3 cellular contexts compared by ENCODE assay signal in genomic region chr2:222891890-222892289, GRCh38.
TF ChIP-seq lines count a peak whose summit lies in the region.

No MANE protein-coding gene starts in this region.

TF ChIP-seq in SK-N-SH, 30 proteins besides CTCF, POLR2A, EP300 and RAD21 (continued from another document and continues in another):
- TF ChIP-seq, protein P1, sequence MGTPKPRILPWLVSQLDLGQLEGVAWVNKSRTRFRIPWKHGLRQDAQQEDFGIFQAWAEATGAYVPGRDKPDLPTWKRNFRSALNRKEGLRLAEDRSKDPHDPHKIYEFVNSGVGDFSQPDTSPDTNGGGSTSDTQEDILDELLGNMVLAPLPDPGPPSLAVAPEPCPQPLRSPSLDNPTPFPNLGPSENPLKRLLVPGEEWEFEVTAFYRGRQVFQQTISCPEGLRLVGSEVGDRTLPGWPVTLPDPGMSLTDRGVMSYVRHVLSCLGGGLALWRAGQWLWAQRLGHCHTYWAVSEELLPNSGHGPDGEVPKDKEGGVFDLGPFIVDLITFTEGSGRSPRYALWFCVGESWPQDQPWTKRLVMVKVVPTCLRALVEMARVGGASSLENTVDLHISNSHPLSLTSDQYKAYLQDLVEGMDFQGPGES (IDR thresholded peaks at IDR 0.05; ENCODE audit: low read depth, low read length) = no peak
- TF ChIP-seq REST (IDR thresholded peaks at IDR 0.05; ENCODE audit: low read depth, low read length) = no peak
- TF ChIP-seq RFX5 (IDR thresholded peaks at IDR 0.05; ENCODE audit: low read length) = no peak
- no peak for TF ChIP-seq JUND (IDR thresholded peaks at IDR 0.05)
- TF ChIP-seq SMC3 (IDR thresholded peaks at IDR 0.05; ENCODE audit: low read depth, low read length) = no peak
- TF ChIP-seq ZBTB33 (IDR thresholded peaks at IDR 0.05; ENCODE audit: borderline replicate concordance, low read depth) = no peak
- TF ChIP-seq FOSL2 (IDR thresholded peaks at IDR 0.05; ENCODE audit: borderline replicate concordance, low read depth) = no peak
- TF ChIP-seq, protein P2, sequence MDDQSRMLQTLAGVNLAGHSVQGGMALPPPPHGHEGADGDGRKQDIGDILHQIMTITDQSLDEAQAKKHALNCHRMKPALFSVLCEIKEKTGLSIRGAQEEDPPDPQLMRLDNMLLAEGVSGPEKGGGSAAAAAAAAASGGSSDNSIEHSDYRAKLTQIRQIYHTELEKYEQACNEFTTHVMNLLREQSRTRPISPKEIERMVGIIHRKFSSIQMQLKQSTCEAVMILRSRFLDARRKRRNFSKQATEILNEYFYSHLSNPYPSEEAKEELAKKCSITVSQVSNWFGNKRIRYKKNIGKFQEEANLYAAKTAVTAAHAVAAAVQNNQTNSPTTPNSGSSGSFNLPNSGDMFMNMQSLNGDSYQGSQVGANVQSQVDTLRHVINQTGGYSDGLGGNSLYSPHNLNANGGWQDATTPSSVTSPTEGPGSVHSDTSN (IDR thresholded peaks at IDR 0.05) = no peak

TF ChIP-seq in SK-N-SH treated with all-trans-retinoic acid at 6 μM for 48 hours, 23 proteins besides CTCF, POLR2A, EP300 and RAD21 (continued from another document):
- TF ChIP-seq, protein P3, sequence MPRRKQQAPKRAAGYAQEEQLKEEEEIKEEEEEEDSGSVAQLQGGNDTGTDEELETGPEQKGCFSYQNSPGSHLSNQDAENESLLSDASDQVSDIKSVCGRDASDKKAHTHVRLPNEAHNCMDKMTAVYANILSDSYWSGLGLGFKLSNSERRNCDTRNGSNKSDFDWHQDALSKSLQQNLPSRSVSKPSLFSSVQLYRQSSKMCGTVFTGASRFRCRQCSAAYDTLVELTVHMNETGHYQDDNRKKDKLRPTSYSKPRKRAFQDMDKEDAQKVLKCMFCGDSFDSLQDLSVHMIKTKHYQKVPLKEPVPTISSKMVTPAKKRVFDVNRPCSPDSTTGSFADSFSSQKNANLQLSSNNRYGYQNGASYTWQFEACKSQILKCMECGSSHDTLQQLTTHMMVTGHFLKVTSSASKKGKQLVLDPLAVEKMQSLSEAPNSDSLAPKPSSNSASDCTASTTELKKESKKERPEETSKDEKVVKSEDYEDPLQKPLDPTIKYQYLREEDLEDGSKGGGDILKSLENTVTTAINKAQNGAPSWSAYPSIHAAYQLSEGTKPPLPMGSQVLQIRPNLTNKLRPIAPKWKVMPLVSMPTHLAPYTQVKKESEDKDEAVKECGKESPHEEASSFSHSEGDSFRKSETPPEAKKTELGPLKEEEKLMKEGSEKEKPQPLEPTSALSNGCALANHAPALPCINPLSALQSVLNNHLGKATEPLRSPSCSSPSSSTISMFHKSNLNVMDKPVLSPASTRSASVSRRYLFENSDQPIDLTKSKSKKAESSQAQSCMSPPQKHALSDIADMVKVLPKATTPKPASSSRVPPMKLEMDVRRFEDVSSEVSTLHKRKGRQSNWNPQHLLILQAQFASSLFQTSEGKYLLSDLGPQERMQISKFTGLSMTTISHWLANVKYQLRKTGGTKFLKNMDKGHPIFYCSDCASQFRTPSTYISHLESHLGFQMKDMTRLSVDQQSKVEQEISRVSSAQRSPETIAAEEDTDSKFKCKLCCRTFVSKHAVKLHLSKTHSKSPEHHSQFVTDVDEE (CRISPR knock-in tag; IDR thresholded peaks at IDR 0.05) = no peak
- no peak for TF ChIP-seq GLIS3 (CRISPR knock-in tag; IDR thresholded peaks at IDR 0.05)

TF ChIP-seq in liver, 16 proteins besides CTCF, POLR2A, EP300 and RAD21 (continued from another document):
- TF ChIP-seq JUND (IDR thresholded peaks at IDR 0.05) (no peak), ZBTB33 (IDR thresholded peaks at IDR 0.05) (no peak), HNF4G (IDR thresholded peaks at IDR 0.05) (no peak), REST (IDR thresholded peaks at IDR 0.05) (no peak), YY1 (IDR thresholded peaks at IDR 0.05) (no peak), NR2F2 (IDR thresholded peaks at IDR 0.05) (no peak), FOXA2 (IDR thresholded peaks at IDR 0.05) (no peak), HNF4A (conservative IDR thresholded peaks at IDR 0.05) (no peak)
